32 cellular contexts compared by ENCODE assay signal in the genomic region with DNA sequence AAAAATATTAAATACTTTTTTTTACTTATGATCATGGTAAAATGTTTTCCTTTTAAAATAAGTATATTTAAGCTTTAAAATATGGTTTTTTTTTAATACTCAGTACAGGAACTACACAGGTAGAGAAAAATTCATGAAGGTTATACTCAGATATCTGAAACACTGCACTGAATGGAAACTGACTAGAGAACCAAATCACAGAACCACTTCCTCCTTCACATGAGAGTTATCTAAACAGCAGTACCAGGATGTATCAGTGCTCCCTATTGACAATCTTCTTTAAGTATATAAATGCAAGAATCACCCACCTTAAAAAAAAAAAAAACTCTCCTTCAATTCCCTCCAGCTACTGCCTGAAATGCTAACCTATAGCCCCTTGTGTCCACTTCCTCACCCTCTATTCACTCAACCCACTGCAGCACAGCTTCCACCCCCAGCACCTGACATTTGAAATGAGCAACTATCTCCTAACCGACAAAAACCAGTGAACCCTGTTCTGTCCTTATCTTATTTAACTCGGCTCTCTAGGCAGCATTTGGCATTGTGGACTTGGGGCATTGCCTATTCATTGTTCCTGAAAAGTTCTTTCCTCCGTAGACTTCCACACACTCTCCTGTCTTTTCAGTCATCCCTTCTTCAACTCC. TPM values are rescaled to one million over a fixed set of nuclear protein-coding genes. Genes with fewer than 3 reads are reported as not detected.
DNase-seq lines count a peak whose midpoint lies in the region; ATAC-seq, FAIRE-seq and TF ChIP-seq lines count a peak whose summit lies in the region.
"Had no signal": no experiment of that assay in that cellular context is flagged by ENCODE, and none has a peak within 500 bp of the region (broad histone marks: within the 10 kb centered on the region; RNA-seq: fewer than 3 reads in every experiment).

No MANE protein-coding gene starts in this region.

- H3K27ac ChIP-seq in GM12878 (ENCODE audit: control insufficient read depth, insufficient read depth) = no peak overlapping the region
- H3K27ac ChIP-seq: 22Rv1, gastrocnemius medialis, right lobe of liver had no signal

- RAD21 ChIA-PET in GM12878 (lab: Charles Lee; ENCODE audit: unreplicated experiment) = no interaction called here

- POLR2A ChIA-PET in GM12878 (lab: Charles Lee) = no interaction called here

- TF ChIP-seq POLR2A in GM12878 (IDR thresholded peaks at IDR 0.05; ENCODE audit: low read depth, low read length) = no peak

- WGBS in GM12878 (ENCODE audit: insufficient coverage, insufficient replicate concordance, low lambda C conversion rate, missing lambda C conversion rate) = 15% methylated on average over 3 of the region's 3 CpGs

- no peak overlapping the region for H3K4me3 Mint-ChIP-seq in T-helper 2 cell treated with Interferon-gamma antibody and Interleukin-4, amounts not matched to agents 5 μg/mL and 100 μg/mL, for 36 hours
- H3K4me3 Mint-ChIP-seq: activated CD8-positive, alpha-beta T cell treated with anti-CD3 and anti-CD28 coated beads for 36 hours; CD4-positive, CD25-positive, alpha-beta regulatory T cell; immature natural killer cell; stimulated activated effector memory CD8-positive, alpha-beta T cell treated with anti-CD3 and anti-CD28 coated beads, Interleukin-12 subunit alpha, Interleukin-12 subunit beta, amount 100 ng/mL, for 72 hours; T-helper 1 cell treated with Interleukin-12 subunit alpha and Interleukin-12 subunit beta and Interleukin-4 antibody, amounts not matched to agents 30 μg/mL and 1 μg/mL, for 36 hours had no signal

- no TSS peak for BruUV-seq in GM12878 (replicated peaks; lab: Mats Ljungman, UMichigan)

- peak overlapping the region; percentile 7 for H3K27ac Mint-ChIP-seq in T-helper 2 cell treated with Interferon-gamma antibody and Interleukin-4, amounts not matched to agents 5 μg/mL and 100 μg/mL, for 36 hours
- H3K27ac Mint-ChIP-seq: activated CD8-positive, alpha-beta T cell treated with anti-CD3 and anti-CD28 coated beads for 36 hours; CD4-positive, CD25-positive, alpha-beta regulatory T cell; immature natural killer cell; stimulated activated effector memory CD8-positive, alpha-beta T cell treated with anti-CD3 and anti-CD28 coated beads, Interleukin-12 subunit alpha, Interleukin-12 subunit beta, amount 100 ng/mL, for 72 hours; T-helper 1 cell treated with Interleukin-12 subunit alpha and Interleukin-12 subunit beta and Interleukin-4 antibody, amounts not matched to agents 30 μg/mL and 1 μg/mL, for 36 hours had no signal

- DNase-seq in T-helper 2 cell treated with Interferon-gamma antibody and Interleukin-4, amounts not matched to agents 5 μg/mL and 100 μg/mL, for 36 hours (ENCODE audit: low spot score) = no peak
- DNase-seq in T-helper 2 cell (no peak), GM12878 (ENCODE audit: low read depth, low spot score) (no peak), urothelium cell line (ENCODE audit: low spot score) (no peak), BE2C (no peak)
- DNase-seq: activated CD8-positive, alpha-beta T cell treated with anti-CD3 and anti-CD28 coated beads for 36 hours; CD4-positive, CD25-positive, alpha-beta regulatory T cell; DND-41; gastrocnemius medialis; immature natural killer cell; KG1; MG63; NCI-H1417; NCI-H2081 treated with DMSO at 0.1 percent for 48 hours; NCI-H345; right lobe of liver; SK-N-SH; stimulated activated CD4-positive, alpha-beta T cell treated with anti-CD3 and anti-CD28 coated beads, Interleukin-12 subunit alpha, Interleukin-12 subunit beta, amount 100 ng/mL, for 4 hours; stimulated activated CD4-positive, alpha-beta T cell treated with anti-CD3 and anti-CD28 coated beads, Interleukin-4, amount 100 ng/mL, for 24 hours had no signal

- no peaks in the 10 kb centered on the region for H4K20me1 ChIP-seq in GM12878 (ENCODE audit: control insufficient read depth, insufficient read depth)

- CTCF ChIA-PET in GM12878 (lab: Yijun Ruan, JAX) = no interaction called here

- H3K4me3 ChIP-seq in GM12878 (no peak overlapping the region), BE2C (ENCODE audit: low read depth, low read length) (no peak overlapping the region)
- H3K4me3 ChIP-seq: gastrocnemius medialis, MG63, right lobe of liver had no signal

- H3K36me3 ChIP-seq in GM12878 (ENCODE audit: control insufficient read depth in 2 of 2, insufficient read depth in 2 of 2, low read length in 1 of 2) = no peaks in the 10 kb centered on the region
- H3K36me3 ChIP-seq in BE2C = no peaks in the 10 kb centered on the region
- H3K36me3 ChIP-seq: gastrocnemius medialis, MG63, right lobe of liver had no signal

- H3K4me2 ChIP-seq in GM12878 (ENCODE audit: control insufficient read depth, insufficient read depth) = no peak overlapping the region
- H3K4me2 ChIP-seq: SK-N-SH had no signal

- no peak overlapping the region for H3K9ac ChIP-seq in GM12878 (ENCODE audit: control insufficient read depth, insufficient read depth, low read length)
- H3K9ac ChIP-seq: SK-N-SH had no signal

- H3K9me3 ChIP-seq in GM12878 (replicated peaks; ENCODE audit: control insufficient read depth, insufficient read depth, low read length) = no peaks in the 10 kb centered on the region
- H3K9me3 ChIP-seq in BE2C = no peaks in the 10 kb centered on the region
- H3K9me3 ChIP-seq: gastrocnemius medialis, MG63, right lobe of liver, SK-N-SH had no signal

- H3K4me1 ChIP-seq in GM12878 (ENCODE audit: control insufficient read depth, insufficient read depth, low read length) (no peaks in the 10 kb centered on the region), BE2C (no peaks in the 10 kb centered on the region)
- H3K4me1 ChIP-seq: gastrocnemius medialis, right lobe of liver had no signal

- SMC1A ChIA-PET in GM12878 (lab: Charles Lee; ENCODE audit: uncharacterized antibody, unreplicated experiment) = no interaction called here

- TF ChIP-seq CTCF in GM12878 (IDR thresholded peaks at IDR 0.05 in 2 of 3, conservative IDR thresholded peaks at IDR 0.05 in 1 of 3; ENCODE audit: control insufficient read depth in 2 of 3, extremely low read depth in 1 of 3, insufficient read depth in 1 of 3, low read depth in 3 of 3, low read length in 3 of 3) (no peak), BE2C (IDR thresholded peaks at IDR 0.05; ENCODE audit: low read depth, low read length) (no peak)

- no peaks in the 10 kb centered on the region for H3K36me3 Mint-ChIP-seq in T-helper 2 cell treated with Interferon-gamma antibody and Interleukin-4, amounts not matched to agents 5 μg/mL and 100 μg/mL, for 36 hours (ENCODE audit: low read depth)
- H3K36me3 Mint-ChIP-seq: CD4-positive, CD25-positive, alpha-beta regulatory T cell; immature natural killer cell; stimulated activated effector memory CD8-positive, alpha-beta T cell treated with anti-CD3 and anti-CD28 coated beads, Interleukin-12 subunit alpha, Interleukin-12 subunit beta, amount 100 ng/mL, for 72 hours had no signal

- peaks cover 3% of the 10 kb centered on the region for H3K4me1 Mint-ChIP-seq in T-helper 2 cell treated with Interferon-gamma antibody and Interleukin-4, amounts not matched to agents 5 μg/mL and 100 μg/mL, for 36 hours (ENCODE audit: low read depth)
- H3K4me1 Mint-ChIP-seq: immature natural killer cell had no signal

- no peak overlapping the region for H2AFZ ChIP-seq in GM12878 (ENCODE audit: control insufficient read depth, low read depth, low read length)

- intact Hi-C loops in GM12878 (cut with micrococcal nuclease; ENCODE audit: unreplicated experiment) = no loop called here

- TF ChIP-seq RAD21 in GM12878 (IDR thresholded peaks at IDR 0.05; ENCODE audit: insufficient read depth, low read depth, low read length) = no peak

- ATAC-seq in HG03354 (IDR thresholded peaks at IDR 0.05; ENCODE audit: poor library complexity, severe bottlenecking, unreplicated experiment) = peak; percentile 48
- ATAC-seq in GM12878 = no peak
- ATAC-seq in HG03571 (IDR thresholded peaks at IDR 0.05; ENCODE audit: unreplicated experiment) = no peak
- no peak for ATAC-seq in HG02763 (IDR thresholded peaks at IDR 0.05; ENCODE audit: unreplicated experiment)
- ATAC-seq: activated CD8-positive, alpha-beta T cell treated with anti-CD3 and anti-CD28 coated beads for 36 hours; gastrocnemius medialis; left lobe of liver; right lobe of liver; stimulated activated effector memory CD8-positive, alpha-beta T cell treated with anti-CD3 and anti-CD28 coated beads, Interleukin-12 subunit alpha, Interleukin-12 subunit beta, amount 100 ng/mL, for 72 hours had no signal

- H3K79me2 ChIP-seq in GM12878 (ENCODE audit: control insufficient read depth, insufficient read depth, low read length) = no peaks in the 10 kb centered on the region

- no peak for TF ChIP-seq EP300 in GM12878 (IDR thresholded peaks at IDR 0.05; ENCODE audit: borderline replicate concordance in 1 of 2, control insufficient read depth in 1 of 2, low read depth in 2 of 2, low read length in 2 of 2)

- FAIRE-seq in GM12878 (lab: Jason Lieb, UNC) (no peak), urothelium cell line (lab: Jason Lieb, UNC) (no peak)

- in situ Hi-C loops in GM12878 (cut with MboI) = no loop called here

- H3K9me3 Mint-ChIP-seq in T-helper 2 cell treated with Interferon-gamma antibody and Interleukin-4, amounts not matched to agents 5 μg/mL and 100 μg/mL, for 36 hours = no peaks in the 10 kb centered on the region
- H3K9me3 Mint-ChIP-seq: activated CD8-positive, alpha-beta T cell treated with anti-CD3 and anti-CD28 coated beads for 36 hours; CD4-positive, CD25-positive, alpha-beta regulatory T cell; stimulated activated effector memory CD8-positive, alpha-beta T cell treated with anti-CD3 and anti-CD28 coated beads, Interleukin-12 subunit alpha, Interleukin-12 subunit beta, amount 100 ng/mL, for 72 hours; T-helper 1 cell treated with Interleukin-12 subunit alpha and Interleukin-12 subunit beta and Interleukin-4 antibody, amounts not matched to agents 30 μg/mL and 1 μg/mL, for 36 hours had no signal

- H3K27me3 ChIP-seq in GM12878 (replicated peaks in 1 of 2; ENCODE audit: control insufficient read depth in 2 of 2, insufficient read depth in 2 of 2, low read length in 1 of 2) = no peaks in the 10 kb centered on the region
- H3K27me3 ChIP-seq in BE2C = no peaks in the 10 kb centered on the region
- H3K27me3 ChIP-seq: MG63, right lobe of liver had no signal

- peaks cover 11% of the 10 kb centered on the region for H3K27me3 Mint-ChIP-seq in T-helper 2 cell treated with Interferon-gamma antibody and Interleukin-4, amounts not matched to agents 5 μg/mL and 100 μg/mL, for 36 hours (ENCODE audit: low read depth)
- H3K27me3 Mint-ChIP-seq: activated CD8-positive, alpha-beta T cell treated with anti-CD3 and anti-CD28 coated beads for 36 hours had no signal

RNA-seq across cellular contexts. Expression of gene SLC7A3, which starts 9.1 kb away (rescaled TPM):
- total RNA-seq in GM12878 (2013; cell fraction: nucleolus; rRNA removed) = not detected in 2 replicates
- total RNA-seq in GM12878 (2014; rRNA removed) = not detected in 2 replicates
- total RNA-seq in GM12878 (2014; rRNA removed; fragmentation: Illumina TruSeq; extraction: Trizol) = not detected in 2 replicates
- total RNA-seq in GM12878 (2021) = 0.18 TPM in 1 of 2 replicates, not detected in the other
- polyA plus RNA-seq in GM12878 (2011; ENCODE audit: low read depth) = not detected
- polyA plus RNA-seq in GM12878 (2011; rRNA removed) = not detected in 2 replicates
- 0.04 TPM in 1 of 2 replicates, not detected in the other for polyA plus RNA-seq in GM12878 (2011; cell fraction: cytosol; rRNA removed)
- not detected in 2 replicates for polyA plus RNA-seq in GM12878 (2011; cell fraction: nucleus; rRNA removed)
- polyA plus RNA-seq in GM12878 (2012) = not detected in 2 replicates
- polyA plus RNA-seq in GM12878 (2014; fragmentation: Illumina TruSeq; extraction: Trizol) = not detected in 2 replicates
- not detected for polyA plus RNA-seq in GM12878 (2014; fragmentation: Nextera tagmentation; extraction: Ambion mirVana)
- not detected in 2 replicates for polyA plus RNA-seq in GM12878 (2014; rRNA removed)
- under 1 TPM in 1 of 2 experiments, not detected in 1; 0.09 TPM for polyA plus RNA-seq in GM12878 (2016; fragmentation: Nextera tagmentation; extraction: Ambion mirVana)
- polyA minus RNA-seq in GM12878 (2011; rRNA and poly(A)+ RNA removed) = 0.15 TPM in 1 of 2 replicates, not detected in the other
- not detected in 2 replicates for polyA minus RNA-seq in GM12878 (2011; cell fraction: cytosol; rRNA and poly(A)+ RNA removed)
- polyA minus RNA-seq in GM12878 (2011; cell fraction: nucleus; rRNA and poly(A)+ RNA removed) = not detected in 2 replicates
- polyA plus RNA-seq in BE2C (2012; ENCODE audit: insufficient read depth, insufficient read length, low read depth) = 0.59 TPM
- total RNA-seq: CD4-positive, CD25-positive, alpha-beta regulatory T cell; dermis microvascular lymphatic vessel endothelial cell; gastrocnemius medialis; HT-29; mesenteric fat pad; myocyte; posterior vena cava; right lobe of liver had no signal
- polyA plus RNA-seq: CD4-positive, CD25-positive, alpha-beta regulatory T cell; immature natural killer cell; SK-N-SH had no signal

RNA-seq across cellular contexts. Expression of gene TEX11, which starts 13.3 kb away (rescaled TPM):
- not detected in 2 replicates for total RNA-seq in GM12878 (2013; cell fraction: nucleolus; rRNA removed)
- not detected in 2 replicates for total RNA-seq in GM12878 (2014; rRNA removed)
- total RNA-seq in GM12878 (2014; rRNA removed; fragmentation: Illumina TruSeq; extraction: Trizol) = not detected in 2 replicates
- total RNA-seq in GM12878 (2021) = not detected in 2 replicates
- polyA plus RNA-seq in GM12878 (2011; ENCODE audit: low read depth) = not detected
- not detected in 2 replicates for polyA plus RNA-seq in GM12878 (2011; rRNA removed)
- polyA plus RNA-seq in GM12878 (2011; cell fraction: cytosol; rRNA removed) = not detected in 2 replicates
- not detected in 2 replicates for polyA plus RNA-seq in GM12878 (2011; cell fraction: nucleus; rRNA removed)
- not detected in 2 replicates for polyA plus RNA-seq in GM12878 (2012)
- not detected in 2 replicates for polyA plus RNA-seq in GM12878 (2014; fragmentation: Illumina TruSeq; extraction: Trizol)
- not detected for polyA plus RNA-seq in GM12878 (2014; fragmentation: Nextera tagmentation; extraction: Ambion mirVana)
- polyA plus RNA-seq in GM12878 (2014; rRNA removed) = not detected in 2 replicates
- polyA plus RNA-seq in GM12878 (2016; fragmentation: Nextera tagmentation; extraction: Ambion mirVana) = not detected
- not detected in 2 replicates for polyA minus RNA-seq in GM12878 (2011; rRNA and poly(A)+ RNA removed)
- not detected in 2 replicates for polyA minus RNA-seq in GM12878 (2011; cell fraction: cytosol; rRNA and poly(A)+ RNA removed)
- not detected in 2 replicates for polyA minus RNA-seq in GM12878 (2011; cell fraction: nucleus; rRNA and poly(A)+ RNA removed)
- polyA plus RNA-seq in BE2C (2012; ENCODE audit: insufficient read depth, insufficient read length, low read depth) = not detected
- total RNA-seq: activated CD8-positive, alpha-beta T cell treated with anti-CD3 and anti-CD28 coated beads for 36 hours; CD4-positive, CD25-positive, alpha-beta regulatory T cell; dermis microvascular lymphatic vessel endothelial cell; gastrocnemius medialis; HT-29; left lobe of liver; mesenteric fat pad; myocyte; posterior vena cava; urinary bladder had no signal
- polyA plus RNA-seq: CD4-positive, CD25-positive, alpha-beta regulatory T cell; immature natural killer cell; SK-N-SH had no signal
